In genomic region chr4:53986062-53986461, GRCh38 we compare ENCODE assay signal across 19 cellular contexts.
DNase-seq lines count a peak whose midpoint lies in the region; ATAC-seq and TF ChIP-seq lines count a peak whose summit lies in the region.
"Had no signal": no experiment of that assay in that cellular context is flagged by ENCODE, and none has a peak within 500 bp of the region (broad histone marks: within the 10 kb centered on the region; RNA-seq: fewer than 3 reads in every experiment).

No MANE protein-coding gene starts in this region.

- H3K4me1 ChIP-seq in Karpas-422 (ENCODE audit: low read length) = peaks cover 43% of the 10 kb centered on the region
- H3K4me1 ChIP-seq: BLaER1 treated with 17β-estradiol and CSF1 and Interleukin-3, amounts not matched to agents 10 nM and 100 nM had no signal

- H3K4me3 ChIP-seq in Karpas-422 (ENCODE audit: low read length) = no peak overlapping the region
- no peak overlapping the region for H3K4me3 ChIP-seq in choroid plexus epithelial cell (ENCODE audit: low read depth, low read length)
- H3K4me3 ChIP-seq: BLaER1 treated with 17β-estradiol and CSF1 and Interleukin-3, amounts not matched to agents 10 nM and 100 nM; GM12878 had no signal

- H3K4me2 ChIP-seq in Karpas-422 (ENCODE audit: low read depth, low read length, poor library complexity, severe bottlenecking) = no peak overlapping the region
- H3K4me2 ChIP-seq: BLaER1 treated with 17β-estradiol and CSF1 and Interleukin-3, amounts not matched to agents 10 nM and 100 nM had no signal

- H3K79me2 ChIP-seq in Karpas-422 (ENCODE audit: low read length) = no peaks in the 10 kb centered on the region

- H3K9me2 ChIP-seq in Karpas-422 (replicated peaks; ENCODE audit: insufficient read depth, low read length) = no peaks in the 10 kb centered on the region

- no peak for ATAC-seq in HG03139 (IDR thresholded peaks at IDR 0.05; ENCODE audit: unreplicated experiment)
- ATAC-seq: CD8-positive, alpha-beta T cell; GM12878; HCT116 had no signal

- H3K36me3 ChIP-seq in Karpas-422 (ENCODE audit: insufficient read depth, low read length) = no peaks in the 10 kb centered on the region; the same call in 1 of the 2 replicates
- H3K36me3 ChIP-seq: BLaER1 treated with 17β-estradiol and CSF1 and Interleukin-3, amounts not matched to agents 10 nM and 100 nM had no signal

- H3K27me3 ChIP-seq in Karpas-422 (ENCODE audit: low read length) = no peaks in the 10 kb centered on the region
- H3K27me3 ChIP-seq: BLaER1 treated with 17β-estradiol and CSF1 and Interleukin-3, amounts not matched to agents 10 nM and 100 nM had no signal

- no peak for TF ChIP-seq CTCF in choroid plexus epithelial cell (conservative IDR thresholded peaks at IDR 0.05; ENCODE audit: low read depth, low read length)

- H4K20me1 ChIP-seq in Karpas-422 (ENCODE audit: insufficient read depth, low read depth, low read length) = no peaks in the 10 kb centered on the region
- H4K20me1 ChIP-seq: BLaER1 treated with 17β-estradiol and CSF1 and Interleukin-3, amounts not matched to agents 10 nM and 100 nM had no signal

- DNase-seq in COLO829 (ENCODE audit: low spot score) = peak; percentile 42
- DNase-seq in Karpas-422 = no peak
- peak; percentile 16 for DNase-seq in choroid plexus epithelial cell (ENCODE audit: low read depth)
- DNase-seq in pons (ENCODE audit: low spot score) = peak; percentile 58
- no peak for DNase-seq in globus pallidus (ENCODE audit: low spot score)
- DNase-seq in NOMO-1 treated with DMSO at 0.1 percent for 48 hours (lab: John Stamatoyannopoulos, UW; ENCODE audit: unreplicated experiment) = no peak
- DNase-seq: CD8-positive, alpha-beta T cell; COR-L47; DMS 273 treated with DMSO at 0.1 percent for 48 hours; DMS53; DND-41; EL; GOT3; H7; HFFc6 had no signal

- H2AFZ ChIP-seq in Karpas-422 (ENCODE audit: low read length) = no peak overlapping the region

- no peak overlapping the region for H3K9ac ChIP-seq in Karpas-422 (ENCODE audit: low read length)
- H3K9ac ChIP-seq: BLaER1 treated with 17β-estradiol and CSF1 and Interleukin-3, amounts not matched to agents 10 nM and 100 nM had no signal

- peak overlapping the region; percentile 75 for H3K27ac ChIP-seq in Karpas-422 (ENCODE audit: low read length)
- H3K27ac ChIP-seq: BLaER1 treated with 17β-estradiol and CSF1 and Interleukin-3, amounts not matched to agents 10 nM and 100 nM had no signal

- H3K9me3 ChIP-seq in Karpas-422 (ENCODE audit: low read length) = no peaks in the 10 kb centered on the region
- H3K9me3 ChIP-seq: BLaER1 treated with 17β-estradiol and CSF1 and Interleukin-3, amounts not matched to agents 10 nM and 100 nM had no signal

Comparison
In these comparisons a context has a peak if more than half of its experiments do, and no peak if none do; other contexts are left out.
1. DNase-seq: peak in COLO829 (single experiment), choroid plexus epithelial cell (single experiment) and pons (single experiment); none in Karpas-422 (single experiment), globus pallidus (single experiment) and NOMO-1 treated with DMSO at 0.1 percent for 48 hours (single experiment).